Comparison of ENCODE assay signal across 8 cellular contexts in the genomic region with DNA sequence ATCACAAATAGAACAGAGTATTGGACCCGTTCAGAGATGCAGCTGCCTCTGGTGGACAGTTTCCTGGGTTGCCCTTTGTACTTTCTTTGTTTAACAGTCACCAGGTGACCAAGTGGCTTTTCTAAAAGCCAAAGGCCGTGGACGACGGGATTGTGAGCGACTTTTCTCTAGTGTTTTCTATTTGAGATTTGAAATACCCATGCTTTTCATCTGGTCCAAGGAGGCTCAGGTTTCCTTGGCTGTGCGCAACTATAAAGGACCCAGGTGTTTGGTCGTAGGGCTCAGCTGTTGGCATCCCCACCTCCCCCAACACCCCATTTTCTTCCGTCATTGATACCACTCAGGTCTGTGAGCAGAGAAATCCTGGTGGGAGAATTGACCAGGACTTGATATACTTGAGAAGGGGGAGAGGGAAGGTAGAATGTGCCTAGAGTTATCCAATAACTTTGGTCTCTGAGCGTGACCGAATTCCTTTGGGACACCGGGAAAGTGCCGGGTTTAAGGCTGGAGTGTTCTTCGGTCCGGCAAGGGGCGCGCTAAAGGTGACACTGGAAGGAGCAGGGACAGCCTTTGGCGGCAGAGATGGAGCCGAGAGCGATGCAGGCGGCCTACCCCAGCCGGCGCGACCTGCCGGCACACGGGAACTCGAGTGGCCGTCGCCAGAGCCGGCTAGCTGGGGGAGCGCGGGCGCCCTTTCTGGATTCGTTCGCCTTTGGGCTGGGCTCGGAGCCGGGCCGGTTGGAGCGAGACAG.
A peak's percentile ranks its signal among the peaks of the same experiment; 100 is the strongest.
DNase-seq lines count a peak whose midpoint lies in the region; ATAC-seq, FAIRE-seq and TF ChIP-seq lines count a peak whose summit lies in the region.

No MANE protein-coding gene starts in this region.

- dilution Hi-C loops in keratinocyte (cut with MboI; ENCODE audit: extremely low pct_ligation_motif_present, low sequenced_read_pairs) = no loop called here

- H3K27me3 Mint-ChIP-seq in CD4-positive, CD25-positive, alpha-beta regulatory T cell = no peaks in the 10 kb centered on the region
- H3K27me3 Mint-ChIP-seq in activated CD8-positive, alpha-beta T cell treated with anti-CD3 and anti-CD28 coated beads, Interleukin-2, amount 10 ng/mL, durations not matched to agents 7 days and 5 days (ENCODE audit: low read depth) = no peaks in the 10 kb centered on the region
- H3K27me3 Mint-ChIP-seq in stimulated activated naive CD8-positive, alpha-beta T cell treated with anti-CD3 and anti-CD28 coated beads, Interleukin-15, amount 100 ng/mL, for 72 hours = no peaks in the 10 kb centered on the region

- no peaks in the 10 kb centered on the region for H3K9me3 Mint-ChIP-seq in CD4-positive, CD25-positive, alpha-beta regulatory T cell
- no peaks in the 10 kb centered on the region for H3K9me3 Mint-ChIP-seq in activated CD8-positive, alpha-beta T cell treated with anti-CD3 and anti-CD28 coated beads, Interleukin-2, amount 10 ng/mL, durations not matched to agents 7 days and 5 days (ENCODE audit: insufficient read depth)
- no peaks in the 10 kb centered on the region for H3K9me3 Mint-ChIP-seq in stimulated activated naive CD8-positive, alpha-beta T cell treated with anti-CD3 and anti-CD28 coated beads, Interleukin-15, amount 100 ng/mL, for 72 hours

- no peaks in the 10 kb centered on the region for H3K27me3 ChIP-seq in CD4-positive, CD25-positive, alpha-beta regulatory T cell (ENCODE audit: control insufficient read depth, insufficient read depth, low read length)
- H3K27me3 ChIP-seq in keratinocyte (ENCODE audit: control insufficient read depth, extremely low read depth, insufficient read depth, low read length) = no peaks in the 10 kb centered on the region

- ATAC-seq in CD4-positive, CD25-positive, alpha-beta regulatory T cell (ENCODE audit: low read depth in 2 of 2) = no peak
- ATAC-seq in HG03460 (IDR thresholded peaks at IDR 0.05; ENCODE audit: unreplicated experiment) (peak; percentile 11), GM19035 (IDR thresholded peaks at IDR 0.05; ENCODE audit: unreplicated experiment) (no peak), HG02678 (IDR thresholded peaks at IDR 0.05; ENCODE audit: unreplicated experiment) (no peak)
- ATAC-seq in activated CD8-positive, alpha-beta T cell treated with anti-CD3 and anti-CD28 coated beads, Interleukin-2, amount 10 ng/mL, durations not matched to agents 7 days and 5 days = no peak
- ATAC-seq in stimulated activated naive CD8-positive, alpha-beta T cell treated with anti-CD3 and anti-CD28 coated beads, Interleukin-15, amount 100 ng/mL, for 72 hours = no peak

- H3K4me3 Mint-ChIP-seq in CD4-positive, CD25-positive, alpha-beta regulatory T cell = peak overlapping the region; percentile 90 to 94 (median 92)
- H3K4me3 Mint-ChIP-seq in activated CD8-positive, alpha-beta T cell treated with anti-CD3 and anti-CD28 coated beads, Interleukin-2, amount 10 ng/mL, durations not matched to agents 7 days and 5 days = peak overlapping the region; percentile 84
- peak overlapping the region; percentile 81 to 91 for H3K4me3 Mint-ChIP-seq in stimulated activated naive CD8-positive, alpha-beta T cell treated with anti-CD3 and anti-CD28 coated beads, Interleukin-15, amount 100 ng/mL, for 72 hours

- no peaks in the 10 kb centered on the region for H3K9me3 ChIP-seq in CD4-positive, CD25-positive, alpha-beta regulatory T cell (ENCODE audit: control insufficient read depth in 2 of 2, low read length in 2 of 2)
- no peaks in the 10 kb centered on the region for H3K9me3 ChIP-seq in keratinocyte (ENCODE audit: control insufficient read depth, low read depth, low read length)

- peak overlapping the region; percentile 80 for H3K9ac ChIP-seq in keratinocyte (ENCODE audit: control insufficient read depth, extremely low read depth, insufficient read depth, low read length)

- peaks cover 42% of the 10 kb centered on the region for H3K79me2 ChIP-seq in keratinocyte (ENCODE audit: control insufficient read depth, insufficient read depth, low read length)

- H3K4me3 ChIP-seq in CD4-positive, CD25-positive, alpha-beta regulatory T cell (ENCODE audit: low read depth, low read length) = peak overlapping the region; percentile 75
- peak overlapping the region; percentile 47 to 79 (median 71) for H3K4me3 ChIP-seq in keratinocyte (ENCODE audit: control insufficient read depth in 2 of 3, extremely low read depth in 1 of 3, insufficient read depth in 2 of 3, low read depth in 1 of 3, low read length in 3 of 3)

- DNase-seq in CD4-positive, CD25-positive, alpha-beta regulatory T cell = no peak
- no peak for DNase-seq in activated CD8-positive, alpha-beta T cell treated with anti-CD3 and anti-CD28 coated beads, Interleukin-2, amount 10 ng/mL, durations not matched to agents 7 days and 5 days
- no peak for DNase-seq in keratinocyte (ENCODE audit: low read depth, low spot score)
- no peak for DNase-seq in stimulated activated naive CD8-positive, alpha-beta T cell treated with anti-CD3 and anti-CD28 coated beads, Interleukin-15, amount 100 ng/mL, for 72 hours
- DNase-seq in stimulated activated CD4-positive, alpha-beta T cell treated with anti-CD3 and anti-CD28 coated beads, Interleukin-4, amount 100 ng/mL, for 1 hour = no peak

- peaks cover 8% of the 10 kb centered on the region for H4K20me1 ChIP-seq in keratinocyte (ENCODE audit: control insufficient read depth, extremely low read depth, insufficient read depth, low read length)

- peak overlapping the region; percentile 36 to 82 (median 73) for H3K27ac Mint-ChIP-seq in CD4-positive, CD25-positive, alpha-beta regulatory T cell
- H3K27ac Mint-ChIP-seq in activated CD8-positive, alpha-beta T cell treated with anti-CD3 and anti-CD28 coated beads, Interleukin-2, amount 10 ng/mL, durations not matched to agents 7 days and 5 days = peak overlapping the region; percentile 25
- peak overlapping the region; percentile 5 to 74 for H3K27ac Mint-ChIP-seq in stimulated activated naive CD8-positive, alpha-beta T cell treated with anti-CD3 and anti-CD28 coated beads, Interleukin-15, amount 100 ng/mL, for 72 hours

- H3K9me1 ChIP-seq in keratinocyte (ENCODE audit: control insufficient read depth, extremely low read depth, insufficient read depth, low read length) = peaks cover 3% of the 10 kb centered on the region

- H3K36me3 Mint-ChIP-seq in CD4-positive, CD25-positive, alpha-beta regulatory T cell = peaks cover 8% of the 10 kb centered on the region
- H3K36me3 Mint-ChIP-seq in activated CD8-positive, alpha-beta T cell treated with anti-CD3 and anti-CD28 coated beads, Interleukin-2, amount 10 ng/mL, durations not matched to agents 7 days and 5 days (ENCODE audit: low read depth) = peaks cover 30% of the 10 kb centered on the region

- H3K4me1 ChIP-seq in CD4-positive, CD25-positive, alpha-beta regulatory T cell (ENCODE audit: control insufficient read depth, insufficient read depth, low read length, poor library complexity, severe bottlenecking) = peaks cover 42% of the 10 kb centered on the region
- peaks cover 66% of the 10 kb centered on the region for H3K4me1 ChIP-seq in keratinocyte (ENCODE audit: control insufficient read depth, extremely low read depth, insufficient read depth, low read length)

- H3K36me3 ChIP-seq in CD4-positive, CD25-positive, alpha-beta regulatory T cell (ENCODE audit: control insufficient read depth, insufficient read depth, low read length) = peaks cover 3% of the 10 kb centered on the region
- H3K36me3 ChIP-seq in keratinocyte (ENCODE audit: control insufficient read depth in 2 of 2, extremely low read depth in 1 of 2, insufficient read depth in 2 of 2, low read length in 2 of 2) = peaks cover 4 to 24% of the 10 kb centered on the region in 2 experiments

- peaks cover 33 to 68% (median 56%) of the 10 kb centered on the region in 4 donors for H3K4me1 Mint-ChIP-seq in CD4-positive, CD25-positive, alpha-beta regulatory T cell
- H3K4me1 Mint-ChIP-seq in activated CD8-positive, alpha-beta T cell treated with anti-CD3 and anti-CD28 coated beads, Interleukin-2, amount 10 ng/mL, durations not matched to agents 7 days and 5 days (ENCODE audit: low read depth) = peaks cover 51% of the 10 kb centered on the region
- H3K4me1 Mint-ChIP-seq in stimulated activated naive CD8-positive, alpha-beta T cell treated with anti-CD3 and anti-CD28 coated beads, Interleukin-15, amount 100 ng/mL, for 72 hours = peaks cover 68% of the 10 kb centered on the region

- H2AFZ ChIP-seq in keratinocyte (ENCODE audit: control insufficient read depth, low read length) = peak overlapping the region; percentile 2

- CTCF ChIA-PET in activated CD8-positive, alpha-beta T cell treated with anti-CD3 and anti-CD28 coated beads, Interleukin-2, amount 10 ng/mL, durations not matched to agents 7 days and 5 days (lab: Charles Lee) = interaction anchor here (0.7 to 5.2 kb wide), 4 partner anchors 10 to 422 kb away, joined by 3 to 66 read pairs (median 5); no protein-coding TSS in a partner anchor

- no peak for TF ChIP-seq CTCF in keratinocyte (optimal IDR thresholded peaks at IDR 0.05 in 1 of 3, IDR thresholded peaks at IDR 0.05 in 1 of 3, conservative IDR thresholded peaks at IDR 0.05 in 1 of 3; ENCODE audit: extremely low read depth in 1 of 3, insufficient read depth in 2 of 3, low read length in 3 of 3)

- POLR2A ChIA-PET in activated CD8-positive, alpha-beta T cell treated with anti-CD3 and anti-CD28 coated beads, Interleukin-2, amount 10 ng/mL, durations not matched to agents 7 days and 5 days (lab: Charles Lee) = no interaction called here

- H3K4me2 ChIP-seq in keratinocyte (ENCODE audit: control insufficient read depth, extremely low read depth, insufficient read depth, low read depth, low read length) = peak overlapping the region; percentile 94

- no peak for FAIRE-seq in keratinocyte (lab: Jason Lieb, UNC)

- peak overlapping the region; percentile 66 for H3K27ac ChIP-seq in CD4-positive, CD25-positive, alpha-beta regulatory T cell (ENCODE audit: insufficient read depth, low read length, poor library complexity, severe bottlenecking)
- peak overlapping the region; percentile 69 for H3K27ac ChIP-seq in keratinocyte (ENCODE audit: control insufficient read depth, insufficient read depth, low read length)
